Comparison of ENCODE assay signal across 8 cellular contexts in the genomic region with DNA sequence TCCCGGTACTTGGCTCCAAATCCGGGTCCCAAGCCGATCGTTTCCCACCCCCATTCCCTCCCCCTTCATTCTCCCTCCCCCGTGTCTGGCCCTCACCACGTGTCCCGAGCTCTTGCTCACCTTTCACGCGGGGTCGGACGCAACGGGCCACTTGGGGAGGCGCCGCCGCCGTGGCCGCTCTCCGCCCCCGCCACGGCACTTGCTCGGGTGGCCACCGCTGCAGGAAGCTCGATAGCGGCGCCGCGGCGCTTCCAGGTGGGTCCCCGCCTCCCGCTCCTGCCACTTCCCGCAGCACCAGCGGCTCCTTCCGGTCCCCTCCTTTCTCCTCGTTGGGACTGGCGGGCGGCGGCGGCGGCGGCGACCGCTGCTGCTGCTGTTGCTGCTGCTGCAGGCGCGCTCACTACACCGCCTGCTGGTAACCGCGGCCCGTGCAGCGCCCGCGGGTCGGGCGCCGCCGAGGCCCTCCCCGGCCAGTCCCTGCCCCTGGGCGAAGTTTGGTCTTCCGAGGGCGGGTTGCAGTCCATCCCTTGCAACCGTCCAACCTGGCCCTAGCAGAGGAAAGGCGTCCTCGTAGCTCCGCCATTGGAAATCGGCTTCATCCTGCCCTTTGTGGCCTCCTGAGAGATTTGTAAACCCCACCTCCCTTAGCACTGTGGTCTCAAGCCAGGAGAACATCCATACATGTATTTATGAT. TPM values are rescaled to one million over a fixed set of nuclear protein-coding genes. Genes with fewer than 3 reads are reported as not detected.
DNase-seq lines count a peak whose midpoint lies in the region; ATAC-seq and TF ChIP-seq lines count a peak whose summit lies in the region.

No MANE protein-coding gene starts in this region.

- H3K4me1 ChIP-seq in ectodermal cell (ENCODE audit: control insufficient read depth, insufficient read depth, low read length), result no peaks in the 10 kb centered on the region

- TF ChIP-seq CTCF in HL-60 (IDR thresholded peaks at IDR 0.05; ENCODE audit: insufficient read depth, low read length), result peak; percentile 62
- peak; percentile 94 for TF ChIP-seq CTCF in activated CD8-positive, alpha-beta T cell treated with anti-CD3 and anti-CD28 coated beads for 36 hours (IDR thresholded peaks at IDR 0.05)

- CTCF ChIA-PET in activated CD8-positive, alpha-beta T cell treated with anti-CD3 and anti-CD28 coated beads for 36 hours (lab: Charles Lee), result interaction anchor here (0.7 to 2.0 kb wide), 14 partner anchors 10 to 439 kb away, joined by 3 to 7 read pairs (median 3); a partner anchor contains a TSS

- WGBS in ectodermal cell, 2 experiments, result 0% methylated on average over 64 of the region's 64 CpGs

- H3K9me3 ChIP-seq in ectodermal cell (ENCODE audit: control insufficient read depth, low read length), result no peaks in the 10 kb centered on the region

- H3K4me3 ChIP-seq in HL-60 (replicated peaks; ENCODE audit: insufficient read depth, low read length) (peak overlapping the region; percentile 98), ectodermal cell (ENCODE audit: insufficient read depth, low read depth, low read length) (peak overlapping the region; percentile 96)

- H3K9me3 Mint-ChIP-seq in activated CD8-positive, alpha-beta T cell treated with anti-CD3 and anti-CD28 coated beads for 36 hours, result no peaks in the 10 kb centered on the region

- peak overlapping the region; percentile 96 for H3K27ac Mint-ChIP-seq in activated CD8-positive, alpha-beta T cell treated with anti-CD3 and anti-CD28 coated beads for 36 hours

- intact Hi-C loops in activated CD8-positive, alpha-beta T cell treated with anti-CD3 and anti-CD28 coated beads for 36 hours (cut with micrococcal nuclease), result no loop called here

- no peaks in the 10 kb centered on the region for H3K27me3 Mint-ChIP-seq in activated CD8-positive, alpha-beta T cell treated with anti-CD3 and anti-CD28 coated beads for 36 hours

- DNase-seq in CMK (ENCODE audit: low read depth) (peak; percentile 79), HL-60 (ENCODE audit: low read depth in 1 of 2, low spot score in 1 of 2) (peak; percentile 81 to 95), NCI-H82 treated with DMSO at 0.1 percent for 48 hours (lab: John Stamatoyannopoulos, UW; ENCODE audit: unreplicated experiment) (peak; percentile 84), medulla oblongata (ENCODE audit: extremely low spot score) (peak; percentile 89)
- peak; percentile 94 for DNase-seq in activated CD8-positive, alpha-beta T cell treated with anti-CD3 and anti-CD28 coated beads for 36 hours
- DNase-seq in stimulated activated CD4-positive, alpha-beta T cell treated with anti-CD3 and anti-CD28 coated beads, TNF-alpha, amount 100 ng/mL, for 48 hours (ENCODE audit: low read depth in 3 of 3), result peak; percentile 83 to 88 (median 84)

- POLR2A ChIA-PET in activated CD8-positive, alpha-beta T cell treated with anti-CD3 and anti-CD28 coated beads for 36 hours (lab: Charles Lee), result interaction anchor here (0.7 to 2.6 kb wide), 15 partner anchors 11 to 343 kb away, joined by 3 to 28 read pairs (median 3); a partner anchor contains a TSS

- peaks cover 34% of the 10 kb centered on the region for H3K4me1 Mint-ChIP-seq in activated CD8-positive, alpha-beta T cell treated with anti-CD3 and anti-CD28 coated beads for 36 hours (ENCODE audit: low read depth)

- peak overlapping the region; percentile 95 for H3K27ac ChIP-seq in HL-60 (replicated peaks)
- peak overlapping the region; percentile 99 for H3K27ac ChIP-seq in ectodermal cell (ENCODE audit: insufficient read depth, low read depth, low read length, poor library complexity, severe bottlenecking)

- H3K4me3 Mint-ChIP-seq in activated CD8-positive, alpha-beta T cell treated with anti-CD3 and anti-CD28 coated beads for 36 hours, result peak overlapping the region; percentile 99

- H3K36me3 ChIP-seq in ectodermal cell (ENCODE audit: control insufficient read depth, insufficient read depth, low read length), result no peaks in the 10 kb centered on the region

- ATAC-seq in GM19463 (IDR thresholded peaks at IDR 0.05; ENCODE audit: unreplicated experiment), result peak; percentile 67
- peak; percentile 79 for ATAC-seq in activated CD8-positive, alpha-beta T cell treated with anti-CD3 and anti-CD28 coated beads for 36 hours

- peaks cover 17% of the 10 kb centered on the region for H3K36me3 Mint-ChIP-seq in activated CD8-positive, alpha-beta T cell treated with anti-CD3 and anti-CD28 coated beads for 36 hours (ENCODE audit: low read depth)

- H3K27me3 ChIP-seq in HL-60 (ENCODE audit: insufficient read depth, poor library complexity, severe bottlenecking), result no peaks in the 10 kb centered on the region
- no peaks in the 10 kb centered on the region for H3K27me3 ChIP-seq in ectodermal cell (ENCODE audit: control insufficient read depth, insufficient read depth, low read length, poor library complexity, severe bottlenecking)

RNA-seq across cellular contexts. Expression of a gene that starts 0.8 kb away (rescaled TPM):
- 10 to 100 TPM; 37.7 to 39.5 TPM for total RNA-seq in activated CD8-positive, alpha-beta T cell treated with anti-CD3 and anti-CD28 coated beads for 36 hours
- 54.2 TPM for polyA plus RNA-seq in ectodermal cell (2013, experiment 1 of 4)
- polyA plus RNA-seq in ectodermal cell (2013, experiment 2 of 4), result 53.9 TPM
- polyA plus RNA-seq in ectodermal cell (2013, experiment 3 of 4), result 46.7 TPM
- polyA plus RNA-seq in ectodermal cell (2013, experiment 4 of 4), result 50.1 TPM

Comparison
In these comparisons a context has a peak if more than half of its experiments do, and no peak if none do; other contexts are left out.
1. Peak in every context shown above with its lines: DNase-seq, ATAC-seq, H3K4me3 ChIP-seq and H3K27ac ChIP-seq.